In the genomic region with DNA sequence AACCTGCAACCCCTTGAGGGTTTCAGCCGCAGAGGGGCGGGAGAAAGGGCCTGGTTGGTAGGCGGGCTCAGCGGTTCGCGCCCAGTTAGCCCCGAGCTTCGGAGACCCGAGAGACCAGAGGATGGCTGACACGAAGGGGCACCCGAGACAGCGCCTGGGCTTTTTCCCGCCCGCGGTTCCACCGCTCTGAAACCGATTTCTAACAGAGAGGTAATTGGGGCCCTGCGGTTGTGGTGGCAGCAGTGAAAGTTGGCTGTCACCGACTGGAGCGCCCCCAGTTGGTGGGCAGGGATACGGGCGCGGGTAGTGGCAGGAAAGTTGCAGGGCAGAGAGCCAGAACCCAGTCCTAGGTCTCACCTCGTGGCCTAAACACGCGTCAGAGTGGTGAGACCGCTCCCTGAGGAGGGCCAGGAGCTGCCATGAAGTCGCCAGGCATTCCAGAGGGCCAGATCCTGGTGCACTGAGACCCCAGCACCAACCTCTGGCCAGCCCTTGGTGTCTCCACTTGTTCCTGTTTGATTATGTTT, we compare ENCODE assay signal across 1 cellular context.
TF ChIP-seq lines count a peak whose summit lies in the region.

No MANE protein-coding gene starts in this region.

TF ChIP-seq in K562, 482 proteins besides CTCF, POLR2A, EP300 and RAD21 (continues in another document):
- TF ChIP-seq ESRRA (IDR thresholded peaks at IDR 0.05; ENCODE audit: borderline replicate concordance, low read depth), result no peak
- TF ChIP-seq MYBL2 (IDR thresholded peaks at IDR 0.05; ENCODE audit: low read depth), result no peak
- TF ChIP-seq MYBL2 (CRISPR knock-in tag; IDR thresholded peaks at IDR 0.05; ENCODE audit: borderline replicate concordance), result no peak
- no peak for TF ChIP-seq FOXK1 (CRISPR knock-in tag; IDR thresholded peaks at IDR 0.05; ENCODE audit: borderline replicate concordance)
- no peak for TF ChIP-seq PTBP1 (IDR thresholded peaks at IDR 0.05; ENCODE audit: low read depth, low read length)
- TF ChIP-seq TCFL5 (CRISPR knock-in tag; conservative IDR thresholded peaks at IDR 0.05), result no peak
- no peak for TF ChIP-seq ZNF232 (CRISPR knock-in tag; IDR thresholded peaks at IDR 0.05)
- no peak for TF ChIP-seq MIER1 (IDR thresholded peaks at IDR 0.05; ENCODE audit: low read depth)
- TF ChIP-seq RBM22 (IDR thresholded peaks at IDR 0.05; ENCODE audit: low read depth, low read length, poor library complexity, severe bottlenecking), result no peak
- TF ChIP-seq HMGN3 (IDR thresholded peaks at IDR 0.05; ENCODE audit: borderline replicate concordance, extremely low read depth, insufficient read length, low read depth, low read length), result no peak
- TF ChIP-seq, protein P1, sequence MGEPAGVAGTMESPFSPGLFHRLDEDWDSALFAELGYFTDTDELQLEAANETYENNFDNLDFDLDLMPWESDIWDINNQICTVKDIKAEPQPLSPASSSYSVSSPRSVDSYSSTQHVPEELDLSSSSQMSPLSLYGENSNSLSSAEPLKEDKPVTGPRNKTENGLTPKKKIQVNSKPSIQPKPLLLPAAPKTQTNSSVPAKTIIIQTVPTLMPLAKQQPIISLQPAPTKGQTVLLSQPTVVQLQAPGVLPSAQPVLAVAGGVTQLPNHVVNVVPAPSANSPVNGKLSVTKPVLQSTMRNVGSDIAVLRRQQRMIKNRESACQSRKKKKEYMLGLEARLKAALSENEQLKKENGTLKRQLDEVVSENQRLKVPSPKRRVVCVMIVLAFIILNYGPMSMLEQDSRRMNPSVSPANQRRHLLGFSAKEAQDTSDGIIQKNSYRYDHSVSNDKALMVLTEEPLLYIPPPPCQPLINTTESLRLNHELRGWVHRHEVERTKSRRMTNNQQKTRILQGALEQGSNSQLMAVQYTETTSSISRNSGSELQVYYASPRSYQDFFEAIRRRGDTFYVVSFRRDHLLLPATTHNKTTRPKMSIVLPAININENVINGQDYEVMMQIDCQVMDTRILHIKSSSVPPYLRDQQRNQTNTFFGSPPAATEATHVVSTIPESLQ (CRISPR knock-in tag; IDR thresholded peaks at IDR 0.05), result no peak
- TF ChIP-seq, protein P2, sequence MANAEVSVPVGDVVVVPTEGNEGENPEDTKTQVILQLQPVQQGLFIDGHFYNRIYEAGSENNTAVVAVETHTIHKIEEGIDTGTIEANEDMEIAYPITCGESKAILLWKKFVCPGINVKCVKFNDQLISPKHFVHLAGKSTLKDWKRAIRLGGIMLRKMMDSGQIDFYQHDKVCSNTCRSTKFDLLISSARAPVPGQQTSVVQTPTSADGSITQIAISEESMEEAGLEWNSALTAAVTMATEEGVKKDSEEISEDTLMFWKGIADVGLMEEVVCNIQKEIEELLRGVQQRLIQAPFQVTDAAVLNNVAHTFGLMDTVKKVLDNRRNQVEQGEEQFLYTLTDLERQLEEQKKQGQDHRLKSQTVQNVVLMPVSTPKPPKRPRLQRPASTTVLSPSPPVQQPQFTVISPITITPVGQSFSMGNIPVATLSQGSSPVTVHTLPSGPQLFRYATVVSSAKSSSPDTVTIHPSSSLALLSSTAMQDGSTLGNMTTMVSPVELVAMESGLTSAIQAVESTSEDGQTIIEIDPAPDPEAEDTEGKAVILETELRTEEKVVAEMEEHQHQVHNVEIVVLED (CRISPR knock-in tag; IDR thresholded peaks at IDR 0.05), result no peak
- TF ChIP-seq ZNF253 (CRISPR knock-in tag; conservative IDR thresholded peaks at IDR 0.05), result no peak
- TF ChIP-seq, protein P3, sequence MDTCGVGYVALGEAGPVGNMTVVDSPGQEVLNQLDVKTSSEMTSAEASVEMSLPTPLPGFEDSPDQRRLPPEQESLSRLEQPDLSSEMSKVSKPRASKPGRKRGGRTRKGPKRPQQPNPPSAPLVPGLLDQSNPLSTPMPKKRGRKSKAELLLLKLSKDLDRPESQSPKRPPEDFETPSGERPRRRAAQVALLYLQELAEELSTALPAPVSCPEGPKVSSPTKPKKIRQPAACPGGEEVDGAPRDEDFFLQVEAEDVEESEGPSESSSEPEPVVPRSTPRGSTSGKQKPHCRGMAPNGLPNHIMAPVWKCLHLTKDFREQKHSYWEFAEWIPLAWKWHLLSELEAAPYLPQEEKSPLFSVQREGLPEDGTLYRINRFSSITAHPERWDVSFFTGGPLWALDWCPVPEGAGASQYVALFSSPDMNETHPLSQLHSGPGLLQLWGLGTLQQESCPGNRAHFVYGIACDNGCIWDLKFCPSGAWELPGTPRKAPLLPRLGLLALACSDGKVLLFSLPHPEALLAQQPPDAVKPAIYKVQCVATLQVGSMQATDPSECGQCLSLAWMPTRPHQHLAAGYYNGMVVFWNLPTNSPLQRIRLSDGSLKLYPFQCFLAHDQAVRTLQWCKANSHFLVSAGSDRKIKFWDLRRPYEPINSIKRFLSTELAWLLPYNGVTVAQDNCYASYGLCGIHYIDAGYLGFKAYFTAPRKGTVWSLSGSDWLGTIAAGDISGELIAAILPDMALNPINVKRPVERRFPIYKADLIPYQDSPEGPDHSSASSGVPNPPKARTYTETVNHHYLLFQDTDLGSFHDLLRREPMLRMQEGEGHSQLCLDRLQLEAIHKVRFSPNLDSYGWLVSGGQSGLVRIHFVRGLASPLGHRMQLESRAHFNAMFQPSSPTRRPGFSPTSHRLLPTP (IDR thresholded peaks at IDR 0.05; ENCODE audit: borderline replicate concordance, extremely low read depth, insufficient read length), result no peak
- TF ChIP-seq POLR2G (IDR thresholded peaks at IDR 0.05; ENCODE audit: low read depth, low read length), result peak; percentile 70
- TF ChIP-seq, protein P4, sequence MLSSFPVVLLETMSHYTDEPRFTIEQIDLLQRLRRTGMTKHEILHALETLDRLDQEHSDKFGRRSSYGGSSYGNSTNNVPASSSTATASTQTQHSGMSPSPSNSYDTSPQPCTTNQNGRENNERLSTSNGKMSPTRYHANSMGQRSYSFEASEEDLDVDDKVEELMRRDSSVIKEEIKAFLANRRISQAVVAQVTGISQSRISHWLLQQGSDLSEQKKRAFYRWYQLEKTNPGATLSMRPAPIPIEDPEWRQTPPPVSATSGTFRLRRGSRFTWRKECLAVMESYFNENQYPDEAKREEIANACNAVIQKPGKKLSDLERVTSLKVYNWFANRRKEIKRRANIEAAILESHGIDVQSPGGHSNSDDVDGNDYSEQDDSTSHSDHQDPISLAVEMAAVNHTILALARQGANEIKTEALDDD (IDR thresholded peaks at IDR 0.05), result no peak
- TF ChIP-seq ZNF282 (CRISPR knock-in tag; IDR thresholded peaks at IDR 0.05), result no peak
- TF ChIP-seq ZNF324 (CRISPR knock-in tag; IDR thresholded peaks at IDR 0.05), result no peak
- TF ChIP-seq TEAD1 (CRISPR knock-in tag; IDR thresholded peaks at IDR 0.05), result no peak
- TF ChIP-seq, protein P5, sequence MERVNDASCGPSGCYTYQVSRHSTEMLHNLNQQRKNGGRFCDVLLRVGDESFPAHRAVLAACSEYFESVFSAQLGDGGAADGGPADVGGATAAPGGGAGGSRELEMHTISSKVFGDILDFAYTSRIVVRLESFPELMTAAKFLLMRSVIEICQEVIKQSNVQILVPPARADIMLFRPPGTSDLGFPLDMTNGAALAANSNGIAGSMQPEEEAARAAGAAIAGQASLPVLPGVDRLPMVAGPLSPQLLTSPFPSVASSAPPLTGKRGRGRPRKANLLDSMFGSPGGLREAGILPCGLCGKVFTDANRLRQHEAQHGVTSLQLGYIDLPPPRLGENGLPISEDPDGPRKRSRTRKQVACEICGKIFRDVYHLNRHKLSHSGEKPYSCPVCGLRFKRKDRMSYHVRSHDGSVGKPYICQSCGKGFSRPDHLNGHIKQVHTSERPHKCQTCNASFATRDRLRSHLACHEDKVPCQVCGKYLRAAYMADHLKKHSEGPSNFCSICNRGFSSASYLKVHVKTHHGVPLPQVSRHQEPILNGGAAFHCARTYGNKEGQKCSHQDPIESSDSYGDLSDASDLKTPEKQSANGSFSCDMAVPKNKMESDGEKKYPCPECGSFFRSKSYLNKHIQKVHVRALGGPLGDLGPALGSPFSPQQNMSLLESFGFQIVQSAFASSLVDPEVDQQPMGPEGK (CRISPR knock-in tag; IDR thresholded peaks at IDR 0.05; ENCODE audit: borderline replicate concordance), result no peak
- TF ChIP-seq SAP30 (IDR thresholded peaks at IDR 0.05; ENCODE audit: borderline replicate concordance, insufficient read depth, low read depth, low read length, poor library complexity, severe bottlenecking), result no peak
- no peak for TF ChIP-seq IRF2 (CRISPR knock-in tag; IDR thresholded peaks at IDR 0.05)
- no peak for TF ChIP-seq ILF3 (IDR thresholded peaks at IDR 0.05; ENCODE audit: borderline replicate concordance)
- TF ChIP-seq, protein P6, sequence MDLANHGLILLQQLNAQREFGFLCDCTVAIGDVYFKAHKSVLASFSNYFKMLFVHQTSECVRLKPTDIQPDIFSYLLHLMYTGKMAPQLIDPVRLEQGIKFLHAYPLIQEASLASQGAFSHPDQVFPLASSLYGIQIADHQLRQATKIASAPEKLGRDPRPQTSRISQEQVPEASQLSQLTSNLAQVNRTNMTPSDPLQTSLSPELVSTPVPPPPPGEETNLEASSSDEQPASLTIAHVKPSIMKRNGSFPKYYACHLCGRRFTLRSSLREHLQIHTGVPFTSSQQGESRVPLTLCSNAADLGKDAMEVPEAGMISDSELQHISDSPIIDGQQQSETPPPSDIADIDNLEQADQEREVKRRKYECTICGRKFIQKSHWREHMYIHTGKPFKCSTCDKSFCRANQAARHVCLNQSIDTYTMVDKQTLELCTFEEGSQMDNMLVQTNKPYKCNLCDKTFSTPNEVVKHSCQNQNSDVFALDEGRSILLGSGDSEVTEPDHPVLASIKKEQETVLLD (IDR thresholded peaks at IDR 0.05), result no peak
- peak; percentile 73 for TF ChIP-seq RBFOX2 (IDR thresholded peaks at IDR 0.05; ENCODE audit: low read depth, low read length)
- no peak for TF ChIP-seq TOE1 (IDR thresholded peaks at IDR 0.05; ENCODE audit: borderline replicate concordance)
- TF ChIP-seq TOE1 (CRISPR knock-in tag; IDR thresholded peaks at IDR 0.05; ENCODE audit: borderline replicate concordance, low read depth), result no peak
- TF ChIP-seq KDM5B (IDR thresholded peaks at IDR 0.05; ENCODE audit: insufficient replicate concordance, low read depth, low read length), result peak; percentile 48
- no peak for TF ChIP-seq ZNF133 (CRISPR knock-in tag; IDR thresholded peaks at IDR 0.05)
- no peak for TF ChIP-seq ELF2 (CRISPR knock-in tag; IDR thresholded peaks at IDR 0.05)
- no peak for TF ChIP-seq BRCA1 (IDR thresholded peaks at IDR 0.05)
- no peak for TF ChIP-seq BRCA1 (CRISPR knock-in tag; IDR thresholded peaks at IDR 0.05)
- TF ChIP-seq CEBPG (CRISPR knock-in tag; IDR thresholded peaks at IDR 0.05), result no peak
- no peak for TF ChIP-seq CEBPG (tag; conservative IDR thresholded peaks at IDR 0.05 in 1 of 2, IDR thresholded peaks at IDR 0.05 in 1 of 2)
- TF ChIP-seq TGIF2 (CRISPR knock-in tag; IDR thresholded peaks at IDR 0.05), result no peak
- TF ChIP-seq ZNF584 (CRISPR knock-in tag; IDR thresholded peaks at IDR 0.05; ENCODE audit: low read depth), result no peak
- TF ChIP-seq TBP (optimal IDR thresholded peaks at IDR 0.05; ENCODE audit: low read depth, low read length), result peak; percentile 30
- TF ChIP-seq GTF2A2 (tag; IDR thresholded peaks at IDR 0.05), result no peak
- TF ChIP-seq, protein P7, sequence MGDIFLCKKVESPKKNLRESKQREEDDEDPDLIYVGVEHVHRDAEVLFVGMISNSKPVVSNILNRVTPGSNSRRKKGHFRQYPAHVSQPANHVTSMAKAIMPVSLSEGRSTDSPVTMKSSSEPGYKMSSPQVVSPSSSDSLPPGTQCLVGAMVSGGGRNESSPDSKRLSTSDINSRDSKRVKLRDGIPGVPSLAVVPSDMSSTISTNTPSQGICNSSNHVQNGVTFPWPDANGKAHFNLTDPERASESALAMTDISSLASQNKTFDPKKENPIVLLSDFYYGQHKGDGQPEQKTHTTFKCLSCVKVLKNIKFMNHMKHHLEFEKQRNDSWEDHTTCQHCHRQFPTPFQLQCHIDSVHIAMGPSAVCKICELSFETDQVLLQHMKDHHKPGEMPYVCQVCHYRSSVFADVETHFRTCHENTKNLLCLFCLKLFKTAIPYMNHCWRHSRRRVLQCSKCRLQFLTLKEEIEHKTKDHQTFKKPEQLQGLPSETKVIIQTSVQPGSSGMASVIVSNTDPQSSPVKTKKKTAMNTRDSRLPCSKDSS (IDR thresholded peaks at IDR 0.05; ENCODE audit: low read depth, partially characterized antibody), result no peak
- TF ChIP-seq, protein P8, sequence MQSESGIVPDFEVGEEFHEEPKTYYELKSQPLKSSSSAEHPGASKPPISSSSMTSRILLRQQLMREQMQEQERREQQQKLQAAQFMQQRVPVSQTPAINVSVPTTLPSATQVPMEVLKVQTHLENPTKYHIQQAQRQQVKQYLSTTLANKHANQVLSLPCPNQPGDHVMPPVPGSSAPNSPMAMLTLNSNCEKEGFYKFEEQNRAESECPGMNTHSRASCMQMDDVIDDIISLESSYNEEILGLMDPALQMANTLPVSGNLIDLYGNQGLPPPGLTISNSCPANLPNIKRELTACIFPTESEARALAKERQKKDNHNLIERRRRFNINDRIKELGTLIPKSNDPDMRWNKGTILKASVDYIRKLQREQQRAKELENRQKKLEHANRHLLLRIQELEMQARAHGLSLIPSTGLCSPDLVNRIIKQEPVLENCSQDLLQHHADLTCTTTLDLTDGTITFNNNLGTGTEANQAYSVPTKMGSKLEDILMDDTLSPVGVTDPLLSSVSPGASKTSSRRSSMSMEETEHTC (IDR thresholded peaks at IDR 0.05), result no peak
- no peak for TF ChIP-seq SMAD3 (CRISPR knock-in tag; conservative IDR thresholded peaks at IDR 0.05)
- TF ChIP-seq POLR2H (tag; IDR thresholded peaks at IDR 0.05; ENCODE audit: low read depth), result no peak
- no peak for TF ChIP-seq PRPF4 (IDR thresholded peaks at IDR 0.05; ENCODE audit: insufficient read depth, low read depth, low read length, poor library complexity, severe bottlenecking)
- no peak for TF ChIP-seq MCM2 (IDR thresholded peaks at IDR 0.05; ENCODE audit: low read depth)
- TF ChIP-seq SIN3A (IDR thresholded peaks at IDR 0.05; ENCODE audit: borderline replicate concordance in 2 of 2, control insufficient read depth in 1 of 2, low read depth in 2 of 2, low read length in 2 of 2), result no peak
- TF ChIP-seq CBX3 (IDR thresholded peaks at IDR 0.05; ENCODE audit: borderline replicate concordance in 1 of 2, low read length in 2 of 2), result no peak
